Comparison of ENCODE assay signal across 8 cellular contexts in the genomic region with DNA sequence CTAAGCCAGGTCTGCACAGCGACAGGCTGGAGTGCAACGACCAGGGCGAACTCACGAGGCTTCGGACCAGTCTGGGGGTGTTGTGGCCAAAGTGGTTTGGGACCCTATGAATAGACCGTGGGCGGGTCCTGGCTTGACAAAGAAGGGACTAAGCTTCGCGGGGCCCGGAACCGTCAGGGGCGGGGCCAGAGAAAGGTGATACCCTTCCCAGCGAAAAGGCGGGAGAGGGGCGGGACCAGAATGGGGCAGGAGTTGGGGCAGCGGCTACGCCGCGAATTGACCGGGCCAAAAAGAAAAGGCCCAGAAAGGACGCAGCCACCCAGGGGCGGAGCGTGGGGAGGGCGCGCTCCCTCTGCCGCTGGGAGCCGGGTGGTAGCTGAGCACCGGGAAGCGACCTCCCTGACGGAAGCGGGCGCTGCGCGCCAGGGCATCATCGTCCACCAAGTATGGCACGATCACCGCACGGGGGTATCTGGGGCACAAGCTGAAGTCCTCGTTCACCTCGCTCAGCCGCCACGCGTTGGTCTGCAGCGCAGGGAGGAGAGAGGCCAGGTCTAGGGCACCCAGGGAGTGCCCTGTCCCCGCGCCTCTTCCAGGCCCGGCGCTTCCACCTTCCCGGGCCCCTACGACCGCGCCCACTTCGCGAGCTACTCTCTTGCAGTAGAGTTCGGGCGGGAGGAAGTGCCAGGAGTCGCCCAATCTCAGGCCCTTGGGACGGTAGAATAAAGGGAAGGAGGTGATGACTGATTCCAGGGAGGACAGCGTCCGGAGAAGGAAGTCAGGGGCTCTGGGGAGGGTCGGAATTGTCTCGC. TPM values are rescaled to one million over a fixed set of nuclear protein-coding genes. Genes with fewer than 3 reads are reported as not detected.
A peak's percentile ranks its signal among the peaks of the same experiment; 100 is the strongest.
DNase-seq lines count a peak whose midpoint lies in the region; ATAC-seq and TF ChIP-seq lines count a peak whose summit lies in the region.

No MANE protein-coding gene starts in this region.

- POLR2A ChIA-PET in IMR-90 (lab: Charles Lee; ENCODE audit: unreplicated experiment): no interaction called here
- POLR2A ChIA-PET in activated naive CD8-positive, alpha-beta T cell treated with anti-CD3 and anti-CD28 coated beads, Interleukin-2, amount 10 ng/mL, durations not matched to agents 7 days and 5 days (lab: Charles Lee): interaction anchor here (0.6 to 6.5 kb wide), 21 partner anchors 10 to 168 kb away, joined by 3 to 69 read pairs (median 5); partner anchors contain the start of genes EIF3I, HDAC1, IQCC and LCK

- H3K18ac ChIP-seq in IMR-90 (ENCODE audit: low read depth, low read length): peak overlapping the region; percentile 2; the same call in 1 of the 2 replicates

- H3K4ac ChIP-seq in IMR-90 (ENCODE audit: low read depth, low read length): peak overlapping the region; percentile 86

- H3K14ac ChIP-seq in IMR-90 (replicated peaks; ENCODE audit: low read depth, low read length): peak overlapping the region; percentile 84

- BruUV-seq in IMR-90 (replicated peaks; lab: Mats Ljungman, UMichigan): no TSS peak

- peak overlapping the region; percentile 92 for H2AK9ac ChIP-seq in IMR-90 (replicated peaks; ENCODE audit: low read depth, low read length, poor library complexity)

- TF ChIP-seq POLR2A in IMR-90 (IDR thresholded peaks at IDR 0.05; ENCODE audit: low read depth, low read length): 0 out of 2 replicates have a peak, but pooled peaks have one; percentile 14

- peak overlapping the region; percentile 89 for H2AFZ ChIP-seq in IMR-90 (replicated peaks; ENCODE audit: low read length, poor library complexity)
- peak overlapping the region; percentile 92 for H2AFZ ChIP-seq in osteoblast (ENCODE audit: low read length)

- peak overlapping the region; percentile 58 for H4K5ac ChIP-seq in IMR-90 (ENCODE audit: low read depth, low read length)

- H3K79me1 ChIP-seq in IMR-90 (ENCODE audit: low read depth in 1 of 2, low read length in 2 of 2): peaks cover 0 to 29% of the 10 kb centered on the region in 2 experiments; a peak in 2 of 4 replicates

- H3K9me3 Mint-ChIP-seq in activated naive CD8-positive, alpha-beta T cell treated with anti-CD3 and anti-CD28 coated beads, Interleukin-2, amount 10 ng/mL, durations not matched to agents 7 days and 5 days: no peaks in the 10 kb centered on the region

- peak overlapping the region; percentile 87 to 89 for H4K8ac ChIP-seq in IMR-90 (ENCODE audit: low read depth in 2 of 2, low read length in 2 of 2)

- in situ Hi-C loops in IMR-90 (cut with MboI; ENCODE audit: low sequenced_read_pairs): no loop called here

- peak overlapping the region; percentile 79 for H3K27ac Mint-ChIP-seq in activated naive CD8-positive, alpha-beta T cell treated with anti-CD3 and anti-CD28 coated beads, Interleukin-2, amount 10 ng/mL, durations not matched to agents 7 days and 5 days

- peak overlapping the region; percentile 72 for H2BK120ac ChIP-seq in IMR-90 (ENCODE audit: low read depth, low read length)

- TF ChIP-seq RAD21 in IMR-90 (IDR thresholded peaks at IDR 0.05; ENCODE audit: low read length): no peak

- TF ChIP-seq CTCF in IMR-90 (conservative IDR thresholded peaks at IDR 0.05; ENCODE audit: low read depth, low read length): 0 out of 2 replicates have a peak, but pooled peaks have one; percentile 18
- TF ChIP-seq CTCF in cardiac muscle cell (IDR thresholded peaks at IDR 0.05; ENCODE audit: low read depth, low read length): peak; percentile 27
- no peak for TF ChIP-seq CTCF in osteoblast (IDR thresholded peaks at IDR 0.05; ENCODE audit: extremely low read depth, low read depth, low read length)

- dilution Hi-C loops in IMR-90 (cut with HindIII; ENCODE audit: low sequenced_read_pairs, unreplicated experiment): no loop called here

- H3K9me1 ChIP-seq in IMR-90 (ENCODE audit: insufficient read depth, low read length): 0 out of 2 replicates have a peak, but pooled peaks cover 11% of the 10 kb centered on the region

- H3K36me3 Mint-ChIP-seq in activated naive CD8-positive, alpha-beta T cell treated with anti-CD3 and anti-CD28 coated beads, Interleukin-2, amount 10 ng/mL, durations not matched to agents 7 days and 5 days: no peaks in the 10 kb centered on the region

- intact Hi-C loops in IMR-90 (cut with micrococcal nuclease): loop anchor here (5.0 kb wide), 2 partner anchors 72 to 92 kb away; no protein-coding TSS in a partner anchor

- peak overlapping the region; percentile 79 for H4K91ac ChIP-seq in IMR-90 (ENCODE audit: insufficient read depth, low read depth, low read length)

- peak; percentile 39 for DNase-seq in IMR-90
- DNase-seq in RPMI8226: peak; percentile 77
- peak; percentile 66 for DNase-seq in activated naive CD8-positive, alpha-beta T cell treated with anti-CD3 and anti-CD28 coated beads, Interleukin-2, amount 10 ng/mL, durations not matched to agents 7 days and 5 days
- peak; percentile 42 to 89 for DNase-seq in cardiac muscle cell (ENCODE audit: low read depth in 1 of 2, low spot score in 1 of 2)
- peak; percentile 84 for DNase-seq in osteoblast (ENCODE audit: insufficient read length, low spot score, missing footprints)
- no peak for DNase-seq in NCI-H446 (lab: John Stamatoyannopoulos, UW)
- no peak for DNase-seq in HK-2 (ENCODE audit: unreplicated experiment)

- no peaks in the 10 kb centered on the region for H3K79me2 ChIP-seq in osteoblast (ENCODE audit: insufficient read depth, low read length)

- H3K4me2 ChIP-seq in IMR-90 (ENCODE audit: low read depth, low read length) (peak overlapping the region; percentile 86), osteoblast (ENCODE audit: insufficient read depth, low read length) (peak overlapping the region; percentile 94)

- H3K9me3 ChIP-seq in ES-I3 (ENCODE audit: control insufficient read depth, insufficient read depth, low read length) (no peaks in the 10 kb centered on the region), IMR-90 (ENCODE audit: control insufficient read depth, insufficient read depth, low read length) (no peaks in the 10 kb centered on the region), cardiac muscle cell (ENCODE audit: low read depth) (no peaks in the 10 kb centered on the region), osteoblast (ENCODE audit: low read depth, low read length) (no peaks in the 10 kb centered on the region)

- peak; percentile 57 for ATAC-seq in IMR-90 (ENCODE audit: low read depth)
- ATAC-seq in activated naive CD8-positive, alpha-beta T cell treated with anti-CD3 and anti-CD28 coated beads, Interleukin-2, amount 10 ng/mL, durations not matched to agents 7 days and 5 days (ENCODE audit: low read depth): peak; percentile 59

- 7% methylated on average over 24 of the region's 62 CpGs; no CpG with 5 or more reads in 1 of the 2 experiments for WGBS in IMR-90 (ENCODE audit: extremely low coverage in 2 of 2, insufficient read length in 1 of 2), 2 experiments

- H3K27me3 ChIP-seq in IMR-90 (ENCODE audit: control insufficient read depth, insufficient read depth, low read length) (no peaks in the 10 kb centered on the region), cardiac muscle cell (no peaks in the 10 kb centered on the region), osteoblast (ENCODE audit: insufficient read depth, low read length) (no peaks in the 10 kb centered on the region)

- no peak overlapping the region for H2BK5ac ChIP-seq in IMR-90 (ENCODE audit: low read depth, low read length, poor library complexity, severe bottlenecking)

- peak overlapping the region; percentile 56; the same call in 1 of the 2 replicates for H3K56ac ChIP-seq in IMR-90 (ENCODE audit: extremely low read depth, insufficient read depth, low read length)

- peak overlapping the region; percentile 84 for H3K4me3 Mint-ChIP-seq in activated naive CD8-positive, alpha-beta T cell treated with anti-CD3 and anti-CD28 coated beads, Interleukin-2, amount 10 ng/mL, durations not matched to agents 7 days and 5 days

- H4K20me1 ChIP-seq in IMR-90 (ENCODE audit: insufficient read depth, low read length): no peaks in the 10 kb centered on the region
- no peaks in the 10 kb centered on the region for H4K20me1 ChIP-seq in osteoblast (ENCODE audit: insufficient read depth, low read length)

- H2AK5ac ChIP-seq in IMR-90 (ENCODE audit: low read depth, low read length): peak overlapping the region; percentile 83

- CTCF ChIA-PET in IMR-90 (lab: Yijun Ruan, JAX): interaction anchor here (0.6 to 1.9 kb wide), 5 partner anchors 8 to 76 kb away, joined by 3 to 6 read pairs (median 5); no protein-coding TSS in a partner anchor

- H3K27ac ChIP-seq in IMR-90 (ENCODE audit: insufficient read depth, low read length) (peak overlapping the region; percentile 45), cardiac muscle cell (peak overlapping the region; percentile 59), osteoblast (ENCODE audit: low read depth, low read length) (peak overlapping the region; percentile 37)

- H3K23ac ChIP-seq in IMR-90 (ENCODE audit: low read depth, low read length): peak overlapping the region; percentile 80

- H3K9ac ChIP-seq in ES-I3 (ENCODE audit: low read depth, low read length): peak overlapping the region; percentile 90
- peak overlapping the region; percentile 66 for H3K9ac ChIP-seq in IMR-90 (ENCODE audit: low read depth, low read length)

- peak overlapping the region; percentile 42; the same call in 2 of the 3 replicates for H2BK15ac ChIP-seq in IMR-90 (ENCODE audit: low read depth, low read length)

- H3K4me3 ChIP-seq in IMR-90 (ENCODE audit: insufficient read depth, low read depth, low read length) (peak overlapping the region; percentile 51), cardiac muscle cell (peak overlapping the region; percentile 42), osteoblast (ENCODE audit: insufficient read depth, low read length) (peak overlapping the region; percentile 81)

- peak overlapping the region; percentile 55; the same call in 1 of the 2 replicates for H2BK20ac ChIP-seq in IMR-90 (ENCODE audit: low read depth, low read length)

- H3K4me1 ChIP-seq in ES-I3 (ENCODE audit: insufficient read depth, low read length): no peaks in the 10 kb centered on the region
- peaks cover 12% of the 10 kb centered on the region for H3K4me1 ChIP-seq in IMR-90 (ENCODE audit: control insufficient read depth, insufficient read depth, low read length)
- peaks cover 10% of the 10 kb centered on the region for H3K4me1 ChIP-seq in cardiac muscle cell (ENCODE audit: low read depth)
- H3K4me1 ChIP-seq in osteoblast (ENCODE audit: insufficient read depth, low read length): peaks cover 24% of the 10 kb centered on the region

- H3K36me3 ChIP-seq in ES-I3 (ENCODE audit: insufficient read depth, low read length) (no peaks in the 10 kb centered on the region), IMR-90 (ENCODE audit: control insufficient read depth, insufficient read depth, low read length) (no peaks in the 10 kb centered on the region), cardiac muscle cell (no peaks in the 10 kb centered on the region), osteoblast (ENCODE audit: insufficient read depth, low read length) (no peaks in the 10 kb centered on the region)

- peaks cover 14% of the 10 kb centered on the region for H3K4me1 Mint-ChIP-seq in activated naive CD8-positive, alpha-beta T cell treated with anti-CD3 and anti-CD28 coated beads, Interleukin-2, amount 10 ng/mL, durations not matched to agents 7 days and 5 days

- no peaks in the 10 kb centered on the region for H3K27me3 Mint-ChIP-seq in activated naive CD8-positive, alpha-beta T cell treated with anti-CD3 and anti-CD28 coated beads, Interleukin-2, amount 10 ng/mL, durations not matched to agents 7 days and 5 days

RNA-seq across cellular contexts. Expression of gene FAM167B, which starts 6.7 kb away (rescaled TPM):
- total RNA-seq in IMR-90 (2012; rRNA removed): 0.18 TPM in 1 of 2 replicates, not detected in the other
- 0.53 and 0.59 TPM in 2 replicates for polyA plus RNA-seq in IMR-90 (2012; rRNA removed)
- 0.62 and 1.0 TPM in 2 replicates for polyA plus RNA-seq in IMR-90 (2012; cell fraction: cytosol; rRNA removed)
- 1.8 and 3.7 TPM in 2 replicates for polyA plus RNA-seq in IMR-90 (2012; cell fraction: nucleus; rRNA removed; ENCODE audit: low replicate concordance)
- total RNA-seq in activated naive CD8-positive, alpha-beta T cell treated with anti-CD3 and anti-CD28 coated beads, Interleukin-2, amount 10 ng/mL, durations not matched to agents 7 days and 5 days: 1 to 10 TPM in 1 of 2 experiments, under 1 TPM in 1; 0.88 to 1.1 TPM
- 1.4 and 2.1 TPM in 2 replicates for total RNA-seq in cardiac muscle cell
- polyA plus RNA-seq in cardiac muscle cell: 1.2 and 4.6 TPM in 2 replicates
- total RNA-seq in osteoblast: 2.5 and 4.4 TPM in 2 replicates

RNA-seq across cellular contexts. Expression of gene LCK, which starts 10.7 kb away (rescaled TPM):
- total RNA-seq in IMR-90 (2012; rRNA removed) (not detected in 2 replicates), cardiac muscle cell (0.18 TPM in 1 of 2 replicates, not detected in the other), osteoblast (0.29 TPM in 1 of 2 replicates, not detected in the other)
- polyA plus RNA-seq in IMR-90 (2012; rRNA removed) (not detected in 2 replicates), cardiac muscle cell (0.16 TPM in 1 of 2 replicates, not detected in the other)
- not detected in 2 replicates for polyA plus RNA-seq in IMR-90 (2012; cell fraction: cytosol; rRNA removed)
- 0.05 TPM in 1 of 2 replicates, not detected in the other for polyA plus RNA-seq in IMR-90 (2012; cell fraction: nucleus; rRNA removed; ENCODE audit: low replicate concordance)
- total RNA-seq in activated naive CD8-positive, alpha-beta T cell treated with anti-CD3 and anti-CD28 coated beads, Interleukin-2, amount 10 ng/mL, durations not matched to agents 7 days and 5 days: 100 to 1,000 TPM; 460 to 472 TPM

RNA-seq across cellular contexts. Expression of gene EIF3I, which starts 18.1 kb away (rescaled TPM):
- total RNA-seq in IMR-90 (2012; rRNA removed): 574 and 716 TPM in 2 replicates
- 376 and 469 TPM in 2 replicates for polyA plus RNA-seq in IMR-90 (2012; rRNA removed)
- 293 and 465 TPM in 2 replicates for polyA plus RNA-seq in IMR-90 (2012; cell fraction: cytosol; rRNA removed)
- polyA plus RNA-seq in IMR-90 (2012; cell fraction: nucleus; rRNA removed; ENCODE audit: low replicate concordance): 87.9 and 110 TPM in 2 replicates
- total RNA-seq in activated naive CD8-positive, alpha-beta T cell treated with anti-CD3 and anti-CD28 coated beads, Interleukin-2, amount 10 ng/mL, durations not matched to agents 7 days and 5 days: 100 to 1,000 TPM; 123 to 130 TPM
- total RNA-seq in cardiac muscle cell: 165 and 227 TPM in 2 replicates
- 239 and 243 TPM in 2 replicates for polyA plus RNA-seq in cardiac muscle cell
- 253 and 255 TPM in 2 replicates for total RNA-seq in osteoblast

RNA-seq across cellular contexts. Expression of gene TMEM234, which starts 18.2 kb away (rescaled TPM):
- total RNA-seq in IMR-90 (2012; rRNA removed) (10.0 and 10.8 TPM in 2 replicates), cardiac muscle cell (24.1 and 26.2 TPM in 2 replicates), osteoblast (21.5 and 24.2 TPM in 2 replicates)
- polyA plus RNA-seq in IMR-90 (2012; rRNA removed) (22.7 and 23.4 TPM in 2 replicates), cardiac muscle cell (36.8 and 38.0 TPM in 2 replicates)
- polyA plus RNA-seq in IMR-90 (2012; cell fraction: cytosol; rRNA removed): 16.5 and 16.6 TPM in 2 replicates
- 62.6 and 77.9 TPM in 2 replicates for polyA plus RNA-seq in IMR-90 (2012; cell fraction: nucleus; rRNA removed; ENCODE audit: low replicate concordance)
- 10 to 100 TPM; 15.7 to 16.5 TPM for total RNA-seq in activated naive CD8-positive, alpha-beta T cell treated with anti-CD3 and anti-CD28 coated beads, Interleukin-2, amount 10 ng/mL, durations not matched to agents 7 days and 5 days

RNA-seq across cellular contexts. Expression of gene DCDC2B, which starts 31.5 kb away (rescaled TPM):
- not detected in 2 replicates for total RNA-seq in IMR-90 (2012; rRNA removed)
- not detected in 2 replicates for polyA plus RNA-seq in IMR-90 (2012; rRNA removed)
- not detected in 2 replicates for polyA plus RNA-seq in IMR-90 (2012; cell fraction: cytosol; rRNA removed)
- polyA plus RNA-seq in IMR-90 (2012; cell fraction: nucleus; rRNA removed; ENCODE audit: low replicate concordance): 0.04 TPM in 1 of 2 replicates, not detected in the other
- total RNA-seq in activated naive CD8-positive, alpha-beta T cell treated with anti-CD3 and anti-CD28 coated beads, Interleukin-2, amount 10 ng/mL, durations not matched to agents 7 days and 5 days: under 1 TPM; 0.17 to 0.22 TPM
- total RNA-seq in cardiac muscle cell: not detected in 2 replicates
- polyA plus RNA-seq in cardiac muscle cell: 0.64 and 0.72 TPM in 2 replicates
- total RNA-seq in osteoblast: under 0.01 TPM in 1 of 2 replicates, not detected in the other

Comparison
In these comparisons a context has a peak if more than half of its experiments do, and no peak if none do; other contexts are left out.
1. DNase-seq: peak in IMR-90 (single experiment), RPMI8226 (single experiment), activated naive CD8-positive, alpha-beta T cell treated with anti-CD3 and anti-CD28 coated beads, Interleukin-2, amount 10 ng/mL, durations not matched to agents 7 days and 5 days (single experiment), cardiac muscle cell (2 of 2) and osteoblast (single experiment); none in NCI-H446 (0 of 2) and HK-2 (single experiment).
2. RNA of gene LCK, which starts 10.7 kb away (total RNA-seq): 460 to 472 TPM in activated naive CD8-positive, alpha-beta T cell treated with anti-CD3 and anti-CD28 coated beads, Interleukin-2, amount 10 ng/mL, durations not matched to agents 7 days and 5 days; 0.18 TPM in cardiac muscle cell, not detected in IMR-90 and 0.29 TPM in osteoblast; every median in the first group is over 100 times any median in the second.
3. Peak in every context shown above with its lines, with median percentiles within 50 percentile points of each other: H3K27ac ChIP-seq and H3K4me3 ChIP-seq.